Comparison of ENCODE assay signal across 1 cellular context in genomic region chr9:16377311-16377710, GRCh38.
TF ChIP-seq lines count a peak whose summit lies in the region.

No MANE protein-coding gene starts in this region.

TF ChIP-seq in A549, 52 proteins besides CTCF, POLR2A, EP300 and RAD21 (continued from another document):
- TF ChIP-seq E2F6 (IDR thresholded peaks at IDR 0.05; ENCODE audit: borderline replicate concordance, low read depth) (no peak), CHD2 (IDR thresholded peaks at IDR 0.05; ENCODE audit: low read length, partially characterized antibody) (no peak), MYC (IDR thresholded peaks at IDR 0.05; ENCODE audit: borderline replicate concordance, low read length) (no peak), KDM5A (IDR thresholded peaks at IDR 0.05) (no peak), HDAC2 (IDR thresholded peaks at IDR 0.05) (no peak), MAX (IDR thresholded peaks at IDR 0.05) (no peak), HOXB13 (CRISPR knock-in tag; IDR thresholded peaks at IDR 0.05; ENCODE audit: low read depth) (no peak), JUN (IDR thresholded peaks at IDR 0.05) (no peak), FOXS1 (CRISPR knock-in tag; IDR thresholded peaks at IDR 0.05) (no peak), PBX3 (IDR thresholded peaks at IDR 0.05) (no peak), CHD4 (IDR thresholded peaks at IDR 0.05; ENCODE audit: borderline replicate concordance) (no peak), SMC3 (IDR thresholded peaks at IDR 0.05) (no peak), EHF (CRISPR knock-in tag; IDR thresholded peaks at IDR 0.05) (no peak), HEYL (CRISPR knock-in tag; IDR thresholded peaks at IDR 0.05) (no peak), MAZ (IDR thresholded peaks at IDR 0.05; ENCODE audit: borderline replicate concordance, low read depth, low read length) (no peak), ATOH8 (CRISPR knock-in tag; IDR thresholded peaks at IDR 0.05; ENCODE audit: low read depth) (no peak)
